Comparison of ENCODE assay signal across 9 cellular contexts in the genomic region with DNA sequence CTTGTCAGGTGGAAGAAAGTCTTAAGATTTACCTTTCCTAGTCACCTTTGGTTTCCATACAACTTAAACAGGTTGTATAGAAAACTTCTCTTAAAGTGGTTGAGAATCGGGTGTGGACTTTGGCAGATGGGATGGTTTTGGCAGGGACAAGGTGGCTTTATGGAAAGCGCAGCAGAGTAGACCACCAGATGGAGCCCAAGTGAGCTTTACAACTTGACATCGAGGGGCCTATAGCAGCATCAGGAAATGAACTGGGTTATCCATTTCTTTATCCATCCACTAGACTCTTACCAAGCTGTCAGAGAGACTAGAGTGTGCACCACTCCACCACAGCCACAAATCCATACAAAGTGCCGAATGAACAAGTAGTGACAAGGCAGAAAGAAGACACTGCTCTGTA.
A peak's percentile ranks its signal among the peaks of the same experiment; 100 is the strongest.
DNase-seq lines count a peak whose midpoint lies in the region; ATAC-seq and TF ChIP-seq lines count a peak whose summit lies in the region.
"Had no signal": no experiment of that assay in that cellular context is flagged by ENCODE, and none has a peak within 500 bp of the region (broad histone marks: within the 10 kb centered on the region; RNA-seq: fewer than 3 reads in every experiment).

No MANE protein-coding gene starts in this region.

- in situ Hi-C loops in Caki2 (cut with HindIII; ENCODE audit: low pct_unique_long_range_greater_than_20kb, low sequenced_read_pairs): no loop called here

- ATAC-seq in GM19455 (IDR thresholded peaks at IDR 0.05; ENCODE audit: unreplicated experiment) (peak; percentile 81), natural killer cell (peak; percentile 62 to 84 (median 83)), HG03135 (IDR thresholded peaks at IDR 0.05; ENCODE audit: unreplicated experiment) (no peak)
- ATAC-seq in effector memory CD8-positive, alpha-beta T cell (replicated peaks): peak; percentile 85

- H3K27me3 Mint-ChIP-seq in effector memory CD8-positive, alpha-beta T cell: no peaks in the 10 kb centered on the region
- H3K27me3 Mint-ChIP-seq in natural killer cell (ENCODE audit: low read depth in 2 of 2): no peaks in the 10 kb centered on the region

- peak overlapping the region in 1 of 2 donors; percentile 20 for H3K4me3 Mint-ChIP-seq in effector memory CD8-positive, alpha-beta T cell
- no peak overlapping the region for H3K4me3 Mint-ChIP-seq in natural killer cell

- intact Hi-C loops in natural killer cell (cut with micrococcal nuclease): loop anchor here (1.0 to 5.0 kb wide), 2 partner anchors 114 to 261 kb away; no protein-coding TSS in a partner anchor

- peaks cover 31 to 41% of the 10 kb centered on the region in 2 donors for H3K4me1 Mint-ChIP-seq in effector memory CD8-positive, alpha-beta T cell (ENCODE audit: low read depth in 2 of 2)
- H3K4me1 Mint-ChIP-seq in natural killer cell: peaks cover 40 to 53% of the 10 kb centered on the region in 2 donors

- no peak overlapping the region for H3K27ac ChIP-seq in VCaP
- H3K27ac ChIP-seq: SK-N-MC had no signal

- H3K4me3 ChIP-seq in MG63: no peak overlapping the region
- H3K4me3 ChIP-seq: SK-N-MC had no signal

- H3K9me3 ChIP-seq in MG63: no peaks in the 10 kb centered on the region

- H3K27ac Mint-ChIP-seq in effector memory CD8-positive, alpha-beta T cell: no peak overlapping the region
- H3K27ac Mint-ChIP-seq in natural killer cell: peak overlapping the region in 1 of 2 donors; percentile 27

- H3K27me3 ChIP-seq in MG63: no peaks in the 10 kb centered on the region

- no peaks in the 10 kb centered on the region for H3K36me3 ChIP-seq in MG63

- DNase-seq in Caki2 (ENCODE audit: low read depth) (peak; percentile 12), MG63 (peak; percentile 12), natural killer cell (peak; percentile 25), GF-D8 (lab: John Stamatoyannopoulos, UW) (no peak)
- peak; percentile 39 to 52 (median 40) for DNase-seq in effector memory CD8-positive, alpha-beta T cell

- no peaks in the 10 kb centered on the region for H3K9me3 Mint-ChIP-seq in effector memory CD8-positive, alpha-beta T cell
- no peaks in the 10 kb centered on the region for H3K9me3 Mint-ChIP-seq in natural killer cell

- no peaks in the 10 kb centered on the region for H3K36me3 Mint-ChIP-seq in effector memory CD8-positive, alpha-beta T cell (ENCODE audit: insufficient read depth)
- H3K36me3 Mint-ChIP-seq in natural killer cell: no peaks in the 10 kb centered on the region

- TF ChIP-seq CTCF in VCaP (conservative IDR thresholded peaks at IDR 0.05): peak; percentile 59
- peak; percentile 66 for TF ChIP-seq CTCF in natural killer cell (IDR thresholded peaks at IDR 0.05)
